36 cellular contexts compared by ENCODE assay signal in genomic region chr9:87861332-87861731, GRCh38. TPM values are rescaled to one million over a fixed set of nuclear protein-coding genes. Genes with fewer than 3 reads are reported as not detected.
"Had no signal": no experiment of that assay in that cellular context is flagged by ENCODE, and none has a peak within 500 bp of the region (broad histone marks: within the 10 kb centered on the region; RNA-seq: fewer than 3 reads in every experiment).

No MANE protein-coding gene starts in this region.

- H3K9me3 Mint-ChIP-seq: activated CD4-positive, alpha-beta memory T cell treated with anti-CD3 and anti-CD28 coated beads, Interleukin-2, amount 10 ng/mL, durations not matched to agents 7 days and 5 days had no signal

- H3K4me3 ChIP-seq: esophagus squamous epithelium had no signal

- H3K4me1 ChIP-seq: esophagus squamous epithelium had no signal

- H3K4me1 Mint-ChIP-seq: activated B cell treated with CpG ODN at 0.5 μM for 24 hours; activated CD4-positive, alpha-beta memory T cell treated with anti-CD3 and anti-CD28 coated beads, Interleukin-2, amount 10 ng/mL, durations not matched to agents 7 days and 5 days; activated CD4-positive, alpha-beta T cell treated with anti-CD3 and anti-CD28 coated beads, Interleukin-2, amount 10 ng/mL, durations not matched to agents 7 days and 5 days; activated naive CD4-positive, alpha-beta T cell treated with anti-CD3 and anti-CD28 coated beads, Interleukin-2, amount 10 ng/mL, durations not matched to agents 7 days and 5 days; T-helper 17 cell had no signal

- H3K36me3 ChIP-seq: brain microvascular endothelial cell, esophagus squamous epithelium, WERI-Rb-1 had no signal

- DNase-seq: activated B cell treated with CpG ODN at 0.5 μM for 24 hours; activated CD4-positive, alpha-beta memory T cell treated with anti-CD3 and anti-CD28 coated beads, Interleukin-2, amount 10 ng/mL, durations not matched to agents 7 days and 5 days; activated CD4-positive, alpha-beta T cell treated with anti-CD3 and anti-CD28 coated beads for 4 hours; activated CD4-positive, alpha-beta T cell treated with anti-CD3 and anti-CD28 coated beads, Interleukin-2, amount 10 ng/mL, durations not matched to agents 7 days and 5 days; activated CD4-positive, alpha-beta T cell treated with anti-CD3 and anti-CD28 coated beads, Interleukin-2, amount 50 U/mL, for 4 hours; activated CD4-positive, CD25-positive, alpha-beta regulatory T cell treated with anti-CD3 and anti-CD28 coated beads, Interleukin-2, amount 50 U/mL, for 72 hours; activated CD8-positive, alpha-beta memory T cell treated with anti-CD3 and anti-CD28 coated beads, Interleukin-2, amount 50 U/mL, for 48 hours; activated gamma-delta T cell; activated naive CD4-positive, alpha-beta T cell; activated naive CD4-positive, alpha-beta T cell treated with anti-CD3 and anti-CD28 coated beads, Interleukin-2, amount 10 ng/mL, durations not matched to agents 7 days and 5 days; activated T-cell treated with anti-CD3 and anti-CD28 coated beads for 4 hours; activated T-cell treated with anti-CD3 and anti-CD28 coated beads, Interleukin-2, amount 50 U/mL, for 24 hours; activated T-cell treated with anti-CD3 and anti-CD28 coated beads, Interleukin-2, amount 50 U/mL, for 72 hours; amniotic stem cell; anterior cingulate cortex; brain microvascular endothelial cell; caudate nucleus; cortex of kidney; dermis blood vessel endothelial cell; effector CD4-positive, alpha-beta T cell; effector memory CD8-positive, alpha-beta T cell; esophagus squamous epithelium; T-helper 1 cell; T-helper 17 cell; T1000; WERI-Rb-1 had no signal

- ATAC-seq: activated naive CD4-positive, alpha-beta T cell treated with anti-CD3 and anti-CD28 coated beads, Interleukin-2, amount 50 U/mL, for 72 hours; activated T-cell treated with anti-CD3 and anti-CD28 coated beads, Interleukin-2, amount 50 U/mL, for 72 hours; effector memory CD8-positive, alpha-beta T cell; T-helper 17 cell had no signal

- H3K27me3 ChIP-seq: brain microvascular endothelial cell, esophagus squamous epithelium had no signal

- H3K27ac Mint-ChIP-seq: activated B cell treated with CpG ODN at 0.5 μM for 24 hours; activated CD4-positive, alpha-beta memory T cell treated with anti-CD3 and anti-CD28 coated beads, Interleukin-2, amount 10 ng/mL, durations not matched to agents 7 days and 5 days; activated CD4-positive, alpha-beta T cell treated with anti-CD3 and anti-CD28 coated beads, Interleukin-2, amount 10 ng/mL, durations not matched to agents 7 days and 5 days; activated naive CD4-positive, alpha-beta T cell treated with anti-CD3 and anti-CD28 coated beads, Interleukin-2, amount 10 ng/mL, durations not matched to agents 7 days and 5 days; activated naive CD4-positive, alpha-beta T cell treated with anti-CD3 and anti-CD28 coated beads, Interleukin-2, amount 50 U/mL, for 72 hours; activated T-cell treated with anti-CD3 and anti-CD28 coated beads, Interleukin-2, amount 50 U/mL, for 24 hours; activated T-cell treated with anti-CD3 and anti-CD28 coated beads, Interleukin-2, amount 50 U/mL, for 72 hours; effector memory CD8-positive, alpha-beta T cell; T-helper 17 cell; T-helper 2 cell treated with Interferon-gamma antibody and Interleukin-4, amounts not matched to agents 5 μg/mL and 100 μg/mL, for 36 hours had no signal

- H3K36me3 Mint-ChIP-seq: activated naive CD4-positive, alpha-beta T cell treated with anti-CD3 and anti-CD28 coated beads, Interleukin-2, amount 10 ng/mL, durations not matched to agents 7 days and 5 days had no signal

- H3K27ac ChIP-seq: brain microvascular endothelial cell, epithelial cell of prostate, esophagus squamous epithelium, WERI-Rb-1 had no signal

- H3K4me3 Mint-ChIP-seq: activated B cell treated with CpG ODN at 0.5 μM for 24 hours; activated CD4-positive, alpha-beta memory T cell treated with anti-CD3 and anti-CD28 coated beads, Interleukin-2, amount 10 ng/mL, durations not matched to agents 7 days and 5 days; activated CD4-positive, alpha-beta T cell treated with anti-CD3 and anti-CD28 coated beads, Interleukin-2, amount 10 ng/mL, durations not matched to agents 7 days and 5 days; activated naive CD4-positive, alpha-beta T cell treated with anti-CD3 and anti-CD28 coated beads, Interleukin-2, amount 10 ng/mL, durations not matched to agents 7 days and 5 days; activated T-cell treated with anti-CD3 and anti-CD28 coated beads, Interleukin-2, amount 50 U/mL, for 24 hours; activated T-cell treated with anti-CD3 and anti-CD28 coated beads, Interleukin-2, amount 50 U/mL, for 72 hours; effector memory CD8-positive, alpha-beta T cell; T-helper 17 cell; T-helper 2 cell treated with Interferon-gamma antibody and Interleukin-4, amounts not matched to agents 5 μg/mL and 100 μg/mL, for 36 hours had no signal

- H3K27me3 Mint-ChIP-seq: activated B cell treated with CpG ODN at 0.5 μM for 24 hours; activated T-cell treated with anti-CD3 and anti-CD28 coated beads, Interleukin-2, amount 50 U/mL, for 24 hours had no signal

RNA-seq across cellular contexts. Expression of gene SPATA31E1, which starts 21.3 kb away (rescaled TPM):
- total RNA-seq: activated B cell treated with CpG ODN at 0.5 μM for 24 hours; activated CD4-positive, alpha-beta memory T cell treated with anti-CD3 and anti-CD28 coated beads, Interleukin-2, amount 10 ng/mL, durations not matched to agents 7 days and 5 days; activated CD4-positive, alpha-beta T cell treated with anti-CD3 and anti-CD28 coated beads, Interleukin-2, amount 10 ng/mL, durations not matched to agents 7 days and 5 days; activated naive CD4-positive, alpha-beta T cell treated with anti-CD3 and anti-CD28 coated beads, Interleukin-2, amount 50 U/mL, for 72 hours; activated T-cell treated with anti-CD3 and anti-CD28 coated beads, Interleukin-2, amount 50 U/mL, for 72 hours; astrocyte; chondrocyte; dermis blood vessel endothelial cell; esophagus squamous epithelium; fibroblast of lung; fibroblast of villous mesenchyme; frontal cortex; T-helper 17 cell had no signal
- polyA plus RNA-seq: adipose tissue, esophagus, fibroblast of lung had no signal

RNA-seq across cellular contexts. Expression of gene SPATA31C1, which starts 56.4 kb away (rescaled TPM):
- total RNA-seq: activated B cell treated with CpG ODN at 0.5 μM for 24 hours; activated CD4-positive, alpha-beta memory T cell treated with anti-CD3 and anti-CD28 coated beads, Interleukin-2, amount 10 ng/mL, durations not matched to agents 7 days and 5 days; activated CD4-positive, alpha-beta T cell treated with anti-CD3 and anti-CD28 coated beads, Interleukin-2, amount 10 ng/mL, durations not matched to agents 7 days and 5 days; activated naive CD4-positive, alpha-beta T cell treated with anti-CD3 and anti-CD28 coated beads, Interleukin-2, amount 50 U/mL, for 72 hours; activated T-cell treated with anti-CD3 and anti-CD28 coated beads, Interleukin-2, amount 50 U/mL, for 72 hours; astrocyte; chondrocyte; dermis blood vessel endothelial cell; esophagus squamous epithelium; fibroblast of lung; fibroblast of villous mesenchyme; frontal cortex; T-helper 17 cell had no signal
- polyA plus RNA-seq: adipose tissue, esophagus, fibroblast of lung had no signal
